2 cellular contexts compared by ENCODE assay signal in genomic region chr11:65008016-65008415, GRCh38.
TF ChIP-seq lines count a peak whose summit lies in the region.

No MANE protein-coding gene starts in this region.

TF ChIP-seq in SK-N-SH, 30 proteins besides CTCF, POLR2A, EP300 and RAD21:
- TF ChIP-seq JUND (IDR thresholded peaks at IDR 0.05) (no peak), ZBTB33 (IDR thresholded peaks at IDR 0.05; ENCODE audit: borderline replicate concordance, low read depth) (no peak), RXRA (IDR thresholded peaks at IDR 0.05; ENCODE audit: borderline replicate concordance, low read depth) (no peak), PBX3 (IDR thresholded peaks at IDR 0.05) (no peak), TCF12 (IDR thresholded peaks at IDR 0.05) (no peak), IRF3 (IDR thresholded peaks at IDR 0.05; ENCODE audit: low read depth, low read length) (no peak), POLR2AphosphoS5 (IDR thresholded peaks at IDR 0.05; ENCODE audit: low read depth, low read length) (no peak), MEF2A (IDR thresholded peaks at IDR 0.05; ENCODE audit: borderline replicate concordance, low read depth) (no peak), FOXM1 (IDR thresholded peaks at IDR 0.05; ENCODE audit: low read depth) (no peak), TEAD4 (IDR thresholded peaks at IDR 0.05; ENCODE audit: borderline replicate concordance, insufficient read depth) (no peak), USF2 (IDR thresholded peaks at IDR 0.05; ENCODE audit: borderline replicate concordance, low read depth, low read length) (no peak), SMC3 (IDR thresholded peaks at IDR 0.05; ENCODE audit: low read depth, low read length) (no peak), USF1 (IDR thresholded peaks at IDR 0.05; ENCODE audit: borderline replicate concordance, low read depth) (no peak)

TF ChIP-seq in SK-N-SH treated with all-trans-retinoic acid at 6 μM for 48 hours, 23 proteins besides CTCF, POLR2A, EP300 and RAD21:
- no peak for TF ChIP-seq POU6F1 (CRISPR knock-in tag; IDR thresholded peaks at IDR 0.05; ENCODE audit: borderline replicate concordance, low read depth)
- no peak for TF ChIP-seq OSR1 (CRISPR knock-in tag; IDR thresholded peaks at IDR 0.05)
- TF ChIP-seq ARNTL (CRISPR knock-in tag; IDR thresholded peaks at IDR 0.05; ENCODE audit: borderline replicate concordance, low read depth): no peak
- TF ChIP-seq ZFP30 (CRISPR knock-in tag; IDR thresholded peaks at IDR 0.05): no peak
- TF ChIP-seq ZNF70 (CRISPR knock-in tag; IDR thresholded peaks at IDR 0.05): no peak
- TF ChIP-seq ESRRG (CRISPR knock-in tag; IDR thresholded peaks at IDR 0.05): no peak
- TF ChIP-seq TOX (CRISPR knock-in tag; IDR thresholded peaks at IDR 0.05; ENCODE audit: borderline replicate concordance): no peak
- TF ChIP-seq BACH2 (CRISPR knock-in tag; IDR thresholded peaks at IDR 0.05; ENCODE audit: borderline replicate concordance): no peak
- TF ChIP-seq ZC3H10 (CRISPR knock-in tag; IDR thresholded peaks at IDR 0.05): no peak
- TF ChIP-seq TCF4 (CRISPR knock-in tag; IDR thresholded peaks at IDR 0.05; ENCODE audit: borderline replicate concordance): no peak
- TF ChIP-seq CSDC2 (CRISPR knock-in tag; IDR thresholded peaks at IDR 0.05): no peak
- no peak for TF ChIP-seq RARB (CRISPR knock-in tag; IDR thresholded peaks at IDR 0.05)
- TF ChIP-seq GLIS3 (CRISPR knock-in tag; IDR thresholded peaks at IDR 0.05): no peak
- no peak for TF ChIP-seq PPARA (CRISPR knock-in tag; IDR thresholded peaks at IDR 0.05; ENCODE audit: borderline replicate concordance)
- no peak for TF ChIP-seq ZNF565 (CRISPR knock-in tag; conservative IDR thresholded peaks at IDR 0.05; ENCODE audit: low read depth)
- TF ChIP-seq ZNF8 (CRISPR knock-in tag; IDR thresholded peaks at IDR 0.05): no peak
